In genomic region chr7:77537595-77538185, GRCh38 we compare ENCODE assay signal across 8 cellular contexts. TPM values are rescaled to one million over a fixed set of nuclear protein-coding genes. Genes with fewer than 3 reads are reported as not detected.
DNase-seq lines count a peak whose midpoint lies in the region; ATAC-seq and TF ChIP-seq lines count a peak whose summit lies in the region.

No MANE protein-coding gene starts in this region.

- DNase-seq in NCI-H526 treated with DMSO at 0.1 percent for 48 hours (lab: John Stamatoyannopoulos, UW) (peak; percentile 79), esophagus muscularis mucosa (ENCODE audit: extremely low spot score) (no peak), natural killer cell (peak; percentile 57), testis (peak; percentile 34)
- DNase-seq in activated T-cell treated with anti-CD3 and anti-CD28 coated beads, Interleukin-2, amount 50 U/mL, for 48 hours: peak; percentile 63 to 70

- H3K36me3 Mint-ChIP-seq in natural killer cell: no peaks in the 10 kb centered on the region

- peak; percentile 27 for ATAC-seq in HG02943 (IDR thresholded peaks at IDR 0.05; ENCODE audit: low read depth, unreplicated experiment)
- peak in 2 of 3 donors; percentile 10 to 12 for ATAC-seq in natural killer cell
- ATAC-seq in HG02884 (IDR thresholded peaks at IDR 0.05; ENCODE audit: unreplicated experiment): no peak

- H3K4me3 ChIP-seq in GM12875 (ENCODE audit: low read depth, low read length) (peak overlapping the region; percentile 96), esophagus muscularis mucosa (peak overlapping the region; percentile 89 to 100 (median 100)), testis (peak overlapping the region; percentile 87 to 95)

- TF ChIP-seq CTCF in GM12875 (IDR thresholded peaks at IDR 0.05; ENCODE audit: borderline replicate concordance, insufficient read depth, low read depth, low read length) (no peak), esophagus muscularis mucosa (IDR thresholded peaks at IDR 0.05) (no peak), natural killer cell (IDR thresholded peaks at IDR 0.05) (no peak), testis (IDR thresholded peaks at IDR 0.05) (no peak)

- H3K9me3 Mint-ChIP-seq in natural killer cell: no peaks in the 10 kb centered on the region

- H3K27me3 ChIP-seq in esophagus muscularis mucosa (no peaks in the 10 kb centered on the region), testis (no peaks in the 10 kb centered on the region)

- 0% methylated on average over 2 of the region's 55 CpGs for WGBS in esophagus muscularis mucosa
- 0 to 1% methylated on average over 2 to 51 of the region's 55 CpGs for WGBS in testis, 2 donors

- H3K9me3 ChIP-seq in esophagus muscularis mucosa (no peaks in the 10 kb centered on the region), testis (no peaks in the 10 kb centered on the region)

- H3K4me1 Mint-ChIP-seq in natural killer cell: peaks cover 42 to 45% of the 10 kb centered on the region in 2 donors

- H3K27ac ChIP-seq in esophagus muscularis mucosa (replicated peaks in 1 of 4): peak overlapping the region; percentile 95 to 100 (median 98)
- peak overlapping the region; percentile 96 to 97 for H3K27ac ChIP-seq in testis

- no peaks in the 10 kb centered on the region for H3K27me3 Mint-ChIP-seq in natural killer cell (ENCODE audit: low read depth in 2 of 2)

- TF ChIP-seq EP300 in esophagus muscularis mucosa (IDR thresholded peaks at IDR 0.05): no peak

- H3K36me3 ChIP-seq in esophagus muscularis mucosa (no peaks in the 10 kb centered on the region), testis (ENCODE audit: low read depth, missing control alignments) (no peaks in the 10 kb centered on the region)

- H3K4me1 ChIP-seq in esophagus muscularis mucosa (peaks cover 36 to 47% (median 46%) of the 10 kb centered on the region in 4 donors), testis (no peaks in the 10 kb centered on the region)

- peak overlapping the region; percentile 80 to 82 for H3K27ac Mint-ChIP-seq in natural killer cell

- intact Hi-C loops in esophagus muscularis mucosa (cut with DNase I): loop anchor here (5.0 to 10.0 kb wide), 3 partner anchors 93 to 340 kb away; partner anchors contain the start of genes FGL2, PHTF2 and TMEM60
- intact Hi-C loops in natural killer cell (cut with micrococcal nuclease): loop anchor here (1.0 to 5.0 kb wide), 4 partner anchors 24 to 260 kb away; partner anchors contain the start of genes PHTF2, RSBN1L and TMEM60
- intact Hi-C loops in testis (cut with DNase I; ENCODE audit: low total_unique reads): no loop called here

- TF ChIP-seq POLR2A in esophagus muscularis mucosa (IDR thresholded peaks at IDR 0.05; ENCODE audit: low read depth) (no peak), testis (IDR thresholded peaks at IDR 0.05) (no peak)

- peak overlapping the region; percentile 77 for H3K4me3 Mint-ChIP-seq in natural killer cell

RNA-seq across cellular contexts. Expression of gene PTPN12, which starts 0.6 kb away (rescaled TPM):
- total RNA-seq in esophagus muscularis mucosa: 100 to 1,000 TPM in 2 of 4 donors, 10 to 100 TPM in 2; 89.1 to 126 (median 98.4) TPM
- total RNA-seq in natural killer cell: 100 to 1,000 TPM; 261 to 396 (median 263) TPM
- total RNA-seq in testis: 10 to 100 TPM; 82.5 to 86.5 TPM
- 36.7 TPM for polyA plus RNA-seq in testis (ENCODE audit: insufficient read depth, low read depth, low replicate concordance)
